Comparison of ENCODE assay signal across 19 cellular contexts in genomic region chr2:216257089-216257488, GRCh38.
"Had no signal": no experiment of that assay in that cellular context is flagged by ENCODE, and none has a peak within 500 bp of the region (broad histone marks: within the 10 kb centered on the region; RNA-seq: fewer than 3 reads in every experiment).

No MANE protein-coding gene starts in this region.

- H3K36me3 Mint-ChIP-seq: naive thymus-derived CD4-positive, alpha-beta T cell; stimulated activated naive B cell treated with anti-CD40 and anti-IgM and Interleukin-4, amounts not matched to agents 10 μg/mL and 1 μg/mL and 100 μg/mL, for 72 hours had no signal

- H3K4me3 ChIP-seq: heart left ventricle, psoas muscle, right lobe of liver, spleen, testis, tibial nerve had no signal

- H3K4me1 ChIP-seq: heart left ventricle, psoas muscle, right lobe of liver, spleen, testis, tibial nerve had no signal

- FAIRE-seq: frontal cortex, islet of Langerhans had no signal

- H3K9me3 ChIP-seq: heart left ventricle, psoas muscle, right lobe of liver, spleen, testis, tibial nerve had no signal

- DNase-seq: effector memory CD8-positive, alpha-beta T cell; heart left ventricle; hippocampal formation; kidney glomerular epithelial cell; naive thymus-derived CD4-positive, alpha-beta T cell; nephron progenitor cell; psoas muscle; retina; right lobe of liver; spleen; stimulated activated CD4-positive, alpha-beta T cell treated with anti-CD3 and anti-CD28 coated beads, Interleukin-15, amount 100 ng/mL, for 24 hours; stimulated activated CD4-positive, alpha-beta T cell treated with anti-CD3 and anti-CD28 coated beads, Interleukin-1b, Interleukin-23, amount 100 ng/mL, for 48 hours; stimulated activated CD4-positive, alpha-beta T cell treated with anti-CD3 and anti-CD28 coated beads, Interleukin-4, amount 100 ng/mL, for 4 hours; stimulated activated naive B cell treated with anti-CD40 and anti-IgM and Interleukin-4, amounts not matched to agents 10 μg/mL and 1 μg/mL and 100 μg/mL, for 72 hours; stimulated activated naive CD8-positive, alpha-beta T cell treated with anti-CD3 and anti-CD28 coated beads, Interleukin-15, amount 100 ng/mL, for 72 hours; testis had no signal

- H3K4me1 Mint-ChIP-seq: stimulated activated naive B cell treated with anti-CD40 and anti-IgM and Interleukin-4, amounts not matched to agents 10 μg/mL and 1 μg/mL and 100 μg/mL, for 72 hours; stimulated activated naive CD8-positive, alpha-beta T cell treated with anti-CD3 and anti-CD28 coated beads, Interleukin-15, amount 100 ng/mL, for 72 hours had no signal

- ATAC-seq: effector memory CD8-positive, alpha-beta T cell; heart left ventricle; naive thymus-derived CD4-positive, alpha-beta T cell; psoas muscle; right lobe of liver; stimulated activated naive B cell treated with anti-CD40 and anti-IgM and Interleukin-4, amounts not matched to agents 10 μg/mL and 1 μg/mL and 100 μg/mL, for 72 hours; stimulated activated naive CD8-positive, alpha-beta T cell treated with anti-CD3 and anti-CD28 coated beads, Interleukin-15, amount 100 ng/mL, for 72 hours had no signal

- H3K27ac ChIP-seq: heart left ventricle, psoas muscle, right lobe of liver, spleen, testis, tibial nerve had no signal

- H3K9me3 Mint-ChIP-seq: effector memory CD8-positive, alpha-beta T cell; naive thymus-derived CD4-positive, alpha-beta T cell; nephron progenitor cell; stimulated activated naive B cell treated with anti-CD40 and anti-IgM and Interleukin-4, amounts not matched to agents 10 μg/mL and 1 μg/mL and 100 μg/mL, for 72 hours; stimulated activated naive CD8-positive, alpha-beta T cell treated with anti-CD3 and anti-CD28 coated beads, Interleukin-15, amount 100 ng/mL, for 72 hours had no signal

- H3K27ac Mint-ChIP-seq: effector memory CD8-positive, alpha-beta T cell; naive thymus-derived CD4-positive, alpha-beta T cell; nephron progenitor cell; stimulated activated naive B cell treated with anti-CD40 and anti-IgM and Interleukin-4, amounts not matched to agents 10 μg/mL and 1 μg/mL and 100 μg/mL, for 72 hours; stimulated activated naive CD8-positive, alpha-beta T cell treated with anti-CD3 and anti-CD28 coated beads, Interleukin-15, amount 100 ng/mL, for 72 hours had no signal

- H3K27me3 ChIP-seq: heart left ventricle, right lobe of liver, testis, tibial nerve had no signal

- H3K27me3 Mint-ChIP-seq: naive thymus-derived CD4-positive, alpha-beta T cell; stimulated activated naive CD8-positive, alpha-beta T cell treated with anti-CD3 and anti-CD28 coated beads, Interleukin-15, amount 100 ng/mL, for 72 hours had no signal

- H3K36me3 ChIP-seq: heart left ventricle, right lobe of liver, spleen, tibial nerve had no signal

- H3K4me3 Mint-ChIP-seq: effector memory CD8-positive, alpha-beta T cell; naive thymus-derived CD4-positive, alpha-beta T cell; nephron progenitor cell; stimulated activated naive B cell treated with anti-CD40 and anti-IgM and Interleukin-4, amounts not matched to agents 10 μg/mL and 1 μg/mL and 100 μg/mL, for 72 hours; stimulated activated naive CD8-positive, alpha-beta T cell treated with anti-CD3 and anti-CD28 coated beads, Interleukin-15, amount 100 ng/mL, for 72 hours had no signal
